Comparison of ENCODE assay signal across 16 cellular contexts in the genomic region with DNA sequence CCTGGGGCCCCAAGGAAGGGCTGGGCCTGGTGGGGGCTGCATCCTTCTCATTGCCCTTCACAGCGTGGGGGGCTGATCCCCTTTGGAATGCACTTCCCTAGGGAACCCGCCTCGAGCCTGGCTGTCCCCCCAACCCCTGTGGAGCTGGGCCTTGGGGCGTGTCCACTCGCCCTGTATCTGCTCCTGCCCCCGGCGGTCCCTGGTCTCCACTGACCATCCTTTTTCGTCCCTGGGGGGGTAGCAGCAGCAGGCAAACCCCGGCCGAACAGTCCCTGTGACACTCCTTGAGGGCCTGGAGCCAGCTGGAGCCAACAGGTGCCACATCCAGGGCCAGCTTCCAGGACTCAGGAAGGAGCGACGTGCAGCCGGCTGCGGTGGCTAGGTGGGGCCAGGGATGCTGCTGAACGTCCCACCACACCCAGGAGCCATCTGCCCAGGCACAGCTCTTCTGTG. TPM values are rescaled to one million over a fixed set of nuclear protein-coding genes. Genes with fewer than 3 reads are reported as not detected.
DNase-seq lines count a peak whose midpoint lies in the region; ATAC-seq, FAIRE-seq and TF ChIP-seq lines count a peak whose summit lies in the region.
"Had no signal": no experiment of that assay in that cellular context is flagged by ENCODE, and none has a peak within 500 bp of the region (broad histone marks: within the 10 kb centered on the region; RNA-seq: fewer than 3 reads in every experiment).

No MANE protein-coding gene starts in this region.

- FAIRE-seq in HepG2 (lab: Jason Lieb, UNC): no peak
- FAIRE-seq: A204.1, pancreas had no signal

- peaks cover 3% of the 10 kb centered on the region for H3K4me1 Mint-ChIP-seq in chondrocyte (ENCODE audit: low read depth)
- H3K4me1 Mint-ChIP-seq in natural killer cell treated with Interleukin-12 subunit alpha and Interleukin-12 subunit beta and Interleukin-15 and Interleukin-18, amount 100 ng/mL, for 72 hours (ENCODE audit: low read depth in 2 of 2): peaks cover 40 to 51% of the 10 kb centered on the region in 2 donors
- H3K4me1 Mint-ChIP-seq: brain had no signal

- intact Hi-C loops in mucosa of descending colon (cut with DNase I, micrococcal nuclease) (no loop called here), HepG2 (cut with micrococcal nuclease; ENCODE audit: unreplicated experiment) (no loop called here)

- no peak overlapping the region for H3K4me3 Mint-ChIP-seq in chondrocyte (ENCODE audit: unreplicated experiment)
- no peak overlapping the region for H3K4me3 Mint-ChIP-seq in natural killer cell treated with Interleukin-12 subunit alpha and Interleukin-12 subunit beta and Interleukin-15 and Interleukin-18, amount 100 ng/mL, for 72 hours
- H3K4me3 Mint-ChIP-seq: activated CD4-positive, alpha-beta memory T cell treated with anti-CD3 and anti-CD28 coated beads for 36 hours; brain had no signal

- POLR2A ChIA-PET in HepG2 (lab: Yijun Ruan, JAX): no interaction called here

- H3K27me3 ChIP-seq in H7 (ENCODE audit: control insufficient read depth, insufficient read depth, low read length) (no peaks in the 10 kb centered on the region), HepG2 (ENCODE audit: control insufficient read depth in 1 of 2, insufficient read depth in 2 of 2, low read length in 2 of 2) (peaks cover 12 to 68% of the 10 kb centered on the region in 2 experiments; a peak in 4 of 5 replicates)
- H3K27me3 ChIP-seq: pancreas had no signal

- WGBS in HepG2 (ENCODE audit: low lambda C conversion rate): 3% methylated on average over 5 of the region's 15 CpGs

- TF ChIP-seq EP300 in HepG2 (IDR thresholded peaks at IDR 0.05; ENCODE audit: low read depth in 2 of 2, low read length in 2 of 2) (no peak), HepG2 (CRISPR knock-in tag; IDR thresholded peaks at IDR 0.05; ENCODE audit: borderline replicate concordance) (no peak)

- no peaks in the 10 kb centered on the region for H3K9me3 Mint-ChIP-seq in chondrocyte (ENCODE audit: low read depth)
- no peaks in the 10 kb centered on the region for H3K9me3 Mint-ChIP-seq in natural killer cell treated with Interleukin-12 subunit alpha and Interleukin-12 subunit beta and Interleukin-15 and Interleukin-18, amount 100 ng/mL, for 72 hours
- H3K9me3 Mint-ChIP-seq: activated CD4-positive, alpha-beta memory T cell treated with anti-CD3 and anti-CD28 coated beads for 36 hours had no signal

- no peak overlapping the region for H3K4me3 ChIP-seq in H7 (ENCODE audit: insufficient read depth, low read depth, low read length)
- no peak overlapping the region for H3K4me3 ChIP-seq in mucosa of descending colon
- H3K4me3 ChIP-seq in HepG2 (replicated peaks in 1 of 3; ENCODE audit: insufficient read depth in 1 of 3, low read depth in 2 of 3, low read length in 3 of 3): no peak overlapping the region
- H3K4me3 ChIP-seq: K562, pancreas, thoracic aorta had no signal

- TF ChIP-seq CTCF in mucosa of descending colon (IDR thresholded peaks at IDR 0.05) (no peak), chondrocyte (IDR thresholded peaks at IDR 0.05) (no peak), HepG2 (CRISPR knock-in tag; IDR thresholded peaks at IDR 0.05) (no peak)

- no peak overlapping the region for H3K4me2 ChIP-seq in HepG2 (ENCODE audit: low read depth, low read length)

- H3K36me3 Mint-ChIP-seq in chondrocyte (ENCODE audit: low read depth): no peaks in the 10 kb centered on the region
- H3K36me3 Mint-ChIP-seq in natural killer cell treated with Interleukin-12 subunit alpha and Interleukin-12 subunit beta and Interleukin-15 and Interleukin-18, amount 100 ng/mL, for 72 hours: no peaks in the 10 kb centered on the region
- H3K36me3 Mint-ChIP-seq: activated CD4-positive, alpha-beta memory T cell treated with anti-CD3 and anti-CD28 coated beads for 36 hours; brain had no signal

- TF ChIP-seq POLR2A in HepG2 (IDR thresholded peaks at IDR 0.05; ENCODE audit: insufficient read depth in 1 of 2, low read depth in 2 of 2, low read length in 2 of 2): no peak

- H3K9me3 ChIP-seq in mucosa of descending colon (no peaks in the 10 kb centered on the region), HepG2 (ENCODE audit: low read length) (no peaks in the 10 kb centered on the region)
- H3K9me3 ChIP-seq: pancreas, thoracic aorta had no signal

- TF ChIP-seq RAD21 in HepG2 (CRISPR knock-in tag; IDR thresholded peaks at IDR 0.05): no peak

- H3K9ac ChIP-seq in HepG2 (ENCODE audit: insufficient read depth, low read depth, low read length): no peak overlapping the region

- H3K36me3 ChIP-seq in H7 (replicated peaks; ENCODE audit: control insufficient read depth, insufficient read depth, low read length) (no peaks in the 10 kb centered on the region), mucosa of descending colon (ENCODE audit: low read depth) (no peaks in the 10 kb centered on the region), HepG2 (replicated peaks in 1 of 2; ENCODE audit: control insufficient read depth in 1 of 2, insufficient read depth in 2 of 2, low read length in 2 of 2) (no peaks in the 10 kb centered on the region)
- H3K36me3 ChIP-seq: pancreas, thoracic aorta had no signal

- no peak overlapping the region for H2AFZ ChIP-seq in HepG2 (ENCODE audit: low read length)

- H3K27ac Mint-ChIP-seq in chondrocyte (ENCODE audit: unreplicated experiment): no peak overlapping the region
- no peak overlapping the region for H3K27ac Mint-ChIP-seq in natural killer cell treated with Interleukin-12 subunit alpha and Interleukin-12 subunit beta and Interleukin-15 and Interleukin-18, amount 100 ng/mL, for 72 hours
- H3K27ac Mint-ChIP-seq: activated CD4-positive, alpha-beta memory T cell treated with anti-CD3 and anti-CD28 coated beads for 36 hours; brain had no signal

- CTCF ChIA-PET in HepG2 (lab: Yijun Ruan, JAX; ENCODE audit: low intra/inter-chr PET ratio, low total read pairs): no interaction called here

- DNase-seq in DMS53 (lab: John Stamatoyannopoulos, UW) (peak; percentile 55), DMS53 treated with DMSO at 0.1 percent for 48 hours (lab: John Stamatoyannopoulos, UW; ENCODE audit: unreplicated experiment) (no peak), H7 (peak; percentile 76), NCI-H69 (lab: John Stamatoyannopoulos, UW) (peak; percentile 96), mucosa of descending colon (peak in 1 of 3 donors; percentile 62), chondrocyte (ENCODE audit: low spot score) (no peak), HepG2 (ENCODE audit: low spot score) (no peak)
- no peak for DNase-seq in natural killer cell treated with Interleukin-12 subunit alpha and Interleukin-12 subunit beta and Interleukin-15 and Interleukin-18, amount 100 ng/mL, for 72 hours (ENCODE audit: low spot score)
- DNase-seq: Calu3; effector CD4-positive, alpha-beta T cell had no signal

- H3K27me3 Mint-ChIP-seq in chondrocyte (ENCODE audit: low read depth): peaks cover 9% of the 10 kb centered on the region
- H3K27me3 Mint-ChIP-seq in natural killer cell treated with Interleukin-12 subunit alpha and Interleukin-12 subunit beta and Interleukin-15 and Interleukin-18, amount 100 ng/mL, for 72 hours: no peaks in the 10 kb centered on the region

- no peaks in the 10 kb centered on the region for H4K20me1 ChIP-seq in HepG2 (ENCODE audit: insufficient read depth, low read length)

- no peak overlapping the region for H3K27ac ChIP-seq in HepG2 (ENCODE audit: extremely low read length, insufficient read depth, low read length)
- H3K27ac ChIP-seq: pancreas, thoracic aorta had no signal

- no TSS peak for BruUV-seq in HepG2 (replicated peaks; lab: Mats Ljungman, UMichigan)

- no peaks in the 10 kb centered on the region for H3K79me2 ChIP-seq in HepG2 (ENCODE audit: insufficient read depth, low read length)

- ATAC-seq in mucosa of descending colon (peak; percentile 15), HepG2 (no peak)
- ATAC-seq in natural killer cell treated with Interleukin-12 subunit alpha and Interleukin-12 subunit beta and Interleukin-15 and Interleukin-18, amount 100 ng/mL, for 72 hours: no peak

- H3K4me1 ChIP-seq in mucosa of descending colon (ENCODE audit: low read depth) (no peaks in the 10 kb centered on the region), HepG2 (ENCODE audit: insufficient read depth, low read length) (no peaks in the 10 kb centered on the region)
- H3K4me1 ChIP-seq: pancreas had no signal

- in situ Hi-C loops in HepG2 (cut with HindIII; ENCODE audit: extremely low pct_ligation_motif_present, low pct_unique_long_range_greater_than_20kb): no loop called here

RNA-seq across cellular contexts. Expression of a gene that starts 9.4 kb away (rescaled TPM):
- total RNA-seq in H7 (2014; rRNA removed; shearing (Covaris generic)): not detected in 2 replicates
- 1 to 10 TPM; 1.7 to 4.0 (median 3.1) TPM for total RNA-seq in mucosa of descending colon
- total RNA-seq in chondrocyte: 0.23 to 0.48 TPM (median 0.30 TPM) in 3 replicates
- total RNA-seq in natural killer cell treated with Interleukin-12 subunit alpha and Interleukin-12 subunit beta and Interleukin-15 and Interleukin-18, amount 100 ng/mL, for 72 hours: 10 to 100 TPM; 80.9 to 88.3 TPM
- total RNA-seq in HepG2 (2016; rRNA removed; fragmentation: Illumina TruSeq; extraction: Trizol): not detected in 2 replicates
- total RNA-seq in HepG2 (2016; cell fraction: cytosol; rRNA removed; fragmentation: Illumina TruSeq; extraction: Trizol; ENCODE audit: low read depth): not detected in 2 replicates
- not detected in 2 replicates for total RNA-seq in HepG2 (2016; cell fraction: insoluble cytoplasmic fraction; rRNA removed; fragmentation: Illumina TruSeq; extraction: Trizol)
- total RNA-seq in HepG2 (2016; cell fraction: membrane; rRNA removed; fragmentation: Illumina TruSeq; extraction: Trizol): not detected in 2 replicates
- not detected in 2 replicates for total RNA-seq in HepG2 (2016; cell fraction: nucleus; rRNA removed; fragmentation: Illumina TruSeq; extraction: Trizol)
- polyA plus RNA-seq in HepG2 (2011; rRNA removed): not detected in 2 replicates
- not detected in 2 replicates for polyA plus RNA-seq in HepG2 (2011; cell fraction: cytosol; rRNA removed)
- 0.05 TPM in 1 of 2 replicates, not detected in the other for polyA plus RNA-seq in HepG2 (2011; cell fraction: nucleus; rRNA removed)
- polyA plus RNA-seq in HepG2 (2012): not detected in 2 replicates
- polyA plus RNA-seq in HepG2 (2016; cell fraction: cytosol; fragmentation: Illumina TruSeq; extraction: Trizol; ENCODE audit: low read depth): not detected in 2 replicates
- polyA plus RNA-seq in HepG2 (2016; cell fraction: insoluble cytoplasmic fraction; fragmentation: Illumina TruSeq; extraction: Trizol; ENCODE audit: low read depth): not detected in 2 replicates
- polyA plus RNA-seq in HepG2 (2016; cell fraction: membrane; fragmentation: Illumina TruSeq; extraction: Trizol; ENCODE audit: low read depth): not detected in 2 replicates
- polyA plus RNA-seq in HepG2 (2016; cell fraction: nucleus; fragmentation: Illumina TruSeq; extraction: Trizol; ENCODE audit: insufficient read depth, low read depth): not detected in 2 replicates
- polyA minus RNA-seq in HepG2 (2011; rRNA and poly(A)+ RNA removed; ENCODE audit: low replicate concordance): 0.09 TPM in 1 of 2 replicates, not detected in the other
- not detected in 2 replicates for polyA minus RNA-seq in HepG2 (2011; cell fraction: cytosol; rRNA and poly(A)+ RNA removed)
- not detected in 2 replicates for polyA minus RNA-seq in HepG2 (2011; cell fraction: nucleus; rRNA and poly(A)+ RNA removed)

RNA-seq across cellular contexts. Expression of a gene that starts 53.7 kb away (rescaled TPM):
- 99.0 and 111 TPM in 2 replicates for total RNA-seq in H7 (2014; rRNA removed; shearing (Covaris generic))
- 1 to 10 TPM; 4.3 to 8.7 (median 5.6) TPM for total RNA-seq in mucosa of descending colon
- total RNA-seq in chondrocyte: 15.6 to 18.8 TPM (median 18.0 TPM) in 3 replicates
- total RNA-seq in natural killer cell treated with Interleukin-12 subunit alpha and Interleukin-12 subunit beta and Interleukin-15 and Interleukin-18, amount 100 ng/mL, for 72 hours: 10 to 100 TPM; 39.9 to 71.5 TPM
- 42.1 and 43.1 TPM in 2 replicates for total RNA-seq in HepG2 (2016; rRNA removed; fragmentation: Illumina TruSeq; extraction: Trizol)
- total RNA-seq in HepG2 (2016; cell fraction: cytosol; rRNA removed; fragmentation: Illumina TruSeq; extraction: Trizol; ENCODE audit: low read depth): 9.0 and 12.4 TPM in 2 replicates
- 41.3 and 41.8 TPM in 2 replicates for total RNA-seq in HepG2 (2016; cell fraction: insoluble cytoplasmic fraction; rRNA removed; fragmentation: Illumina TruSeq; extraction: Trizol)
- total RNA-seq in HepG2 (2016; cell fraction: membrane; rRNA removed; fragmentation: Illumina TruSeq; extraction: Trizol): 34.3 and 35.7 TPM in 2 replicates
- 19.4 and 21.5 TPM in 2 replicates for total RNA-seq in HepG2 (2016; cell fraction: nucleus; rRNA removed; fragmentation: Illumina TruSeq; extraction: Trizol)
- 17.7 and 19.7 TPM in 2 replicates for polyA plus RNA-seq in HepG2 (2011; rRNA removed)
- 13.7 and 20.7 TPM in 2 replicates for polyA plus RNA-seq in HepG2 (2011; cell fraction: cytosol; rRNA removed)
- polyA plus RNA-seq in HepG2 (2011; cell fraction: nucleus; rRNA removed): 8.9 and 10.9 TPM in 2 replicates
- polyA plus RNA-seq in HepG2 (2012): 11.9 and 18.4 TPM in 2 replicates
- polyA plus RNA-seq in HepG2 (2016; cell fraction: cytosol; fragmentation: Illumina TruSeq; extraction: Trizol; ENCODE audit: low read depth): 7.6 and 8.1 TPM in 2 replicates
- 44.8 and 50.0 TPM in 2 replicates for polyA plus RNA-seq in HepG2 (2016; cell fraction: insoluble cytoplasmic fraction; fragmentation: Illumina TruSeq; extraction: Trizol; ENCODE audit: low read depth)
- 24.5 and 25.1 TPM in 2 replicates for polyA plus RNA-seq in HepG2 (2016; cell fraction: membrane; fragmentation: Illumina TruSeq; extraction: Trizol; ENCODE audit: low read depth)
- 33.7 and 34.8 TPM in 2 replicates for polyA plus RNA-seq in HepG2 (2016; cell fraction: nucleus; fragmentation: Illumina TruSeq; extraction: Trizol; ENCODE audit: insufficient read depth, low read depth)
- 30.0 and 31.4 TPM in 2 replicates for polyA minus RNA-seq in HepG2 (2011; rRNA and poly(A)+ RNA removed; ENCODE audit: low replicate concordance)
- 11.2 and 15.5 TPM in 2 replicates for polyA minus RNA-seq in HepG2 (2011; cell fraction: cytosol; rRNA and poly(A)+ RNA removed)
- 6.6 and 8.0 TPM in 2 replicates for polyA minus RNA-seq in HepG2 (2011; cell fraction: nucleus; rRNA and poly(A)+ RNA removed)

Comparison
In these comparisons a context has a peak if more than half of its experiments do, and no peak if none do; other contexts are left out.
1. DNase-seq: peak in DMS53 (single experiment), H7 (single experiment) and NCI-H69 (single experiment); none in DMS53 treated with DMSO at 0.1 percent for 48 hours (single experiment), chondrocyte (single experiment), natural killer cell treated with Interleukin-12 subunit alpha and Interleukin-12 subunit beta and Interleukin-15 and Interleukin-18, amount 100 ng/mL, for 72 hours (single experiment) and HepG2 (single experiment).
2. RNA of a gene that starts 9.4 kb away (total RNA-seq): 80.9 to 88.3 TPM in natural killer cell treated with Interleukin-12 subunit alpha and Interleukin-12 subunit beta and Interleukin-15 and Interleukin-18, amount 100 ng/mL, for 72 hours; 1.7 to 4.0 TPM in mucosa of descending colon, 0.23 to 0.48 TPM in chondrocyte, not detected in H7 and not detected in HepG2; every median in the first group is over 10 times any median in the second.